In the genomic region with DNA sequence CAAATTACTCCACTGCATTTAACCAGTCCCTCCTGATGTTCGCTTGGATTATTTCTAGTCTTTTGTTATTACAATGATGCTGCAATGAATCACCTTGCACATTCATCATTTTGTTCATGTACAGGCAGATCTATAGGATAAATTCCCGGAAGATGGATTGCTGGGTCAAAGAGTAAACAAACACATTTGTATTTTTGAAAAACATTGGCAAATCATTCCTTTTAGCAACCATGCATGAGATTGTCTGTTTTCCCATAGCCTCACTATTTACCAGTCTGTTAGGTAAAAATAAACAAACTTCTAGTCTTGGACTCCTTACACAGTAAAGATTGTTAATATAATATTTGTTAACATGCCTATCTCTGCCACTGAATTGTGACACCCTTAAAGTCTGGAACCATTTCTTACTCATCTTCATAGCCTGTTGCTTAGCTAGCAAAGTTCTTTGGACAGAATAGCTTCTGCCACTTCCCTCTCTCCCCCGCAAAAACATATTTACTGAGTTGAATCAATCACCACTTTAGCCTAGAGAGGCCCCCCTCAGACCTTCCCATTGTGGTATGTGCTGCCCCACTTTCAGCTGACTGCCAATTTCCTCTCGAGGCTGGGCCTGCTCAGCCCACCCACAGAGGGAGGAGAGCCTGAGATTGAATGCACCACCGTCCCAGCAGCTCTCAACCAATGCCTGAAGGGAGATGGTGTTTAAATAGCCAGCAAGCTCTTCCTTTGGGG, we compare ENCODE assay signal across 8 cellular contexts.
DNase-seq lines count a peak whose midpoint lies in the region; ATAC-seq, FAIRE-seq and TF ChIP-seq lines count a peak whose summit lies in the region.

No MANE protein-coding gene starts in this region.

- no peak overlapping the region for H3K4ac ChIP-seq in mesenchymal stem cell (ENCODE audit: low read depth in 1 of 2, low read length in 2 of 2)

- 0 out of 22 replicates have a peak overlapping the region, but pooled peaks of 1 of the 11 experiments have one; percentile 35 for H3K9ac ChIP-seq in BLaER1 treated with 17β-estradiol and CSF1 and Interleukin-3, amounts not matched to agents 10 nM and 100 nM
- peak overlapping the region; percentile 58 for H3K9ac ChIP-seq in mesenchymal stem cell (ENCODE audit: low read length)

- H2BK5ac ChIP-seq in mesenchymal stem cell (ENCODE audit: low read depth, low read length, poor library complexity, severe bottlenecking), result no peak overlapping the region

- H3K79me1 ChIP-seq in mesenchymal stem cell (replicated peaks; ENCODE audit: low read length, poor library complexity, severe bottlenecking), result no peaks in the 10 kb centered on the region

- no peaks in the 10 kb centered on the region; a peak in 1 of 22 replicates for H4K20me1 ChIP-seq in BLaER1 treated with 17β-estradiol and CSF1 and Interleukin-3, amounts not matched to agents 10 nM and 100 nM

- H2AK5ac ChIP-seq in mesenchymal stem cell (ENCODE audit: low read length, severe bottlenecking), result no peak overlapping the region

- WGBS in mesenchymal stem cell, result 2% methylated on average over 4 of the region's 5 CpGs

- no peak overlapping the region for H2BK120ac ChIP-seq in mesenchymal stem cell (ENCODE audit: low read depth, low read length)

- DNase-seq in HTR-8/SVneo (ENCODE audit: insufficient read length, low spot score) (peak; percentile 73), amniotic epithelial cell (ENCODE audit: low read depth) (peak; percentile 75), mesenchymal stem cell (peak; percentile 55), erythroblast (lab: John Stamatoyannopoulos, UW) (no peak), COLO829 (ENCODE audit: low spot score) (no peak)
- DNase-seq in stimulated activated naive CD4-positive, alpha-beta T cell treated with Interleukin-2 at 50 U/mL for 16 hours (lab: John Stamatoyannopoulos, UW), result no peak

- FAIRE-seq in HTR-8/SVneo (lab: Jason Lieb, UNC), result no peak

- peak overlapping the region; percentile 61 for H4K91ac ChIP-seq in mesenchymal stem cell (ENCODE audit: low read length)

- peaks cover 0 to 14% (median 10%) of the 10 kb centered on the region in 11 experiments; a peak in 15 of 22 replicates for H3K9me3 ChIP-seq in BLaER1 treated with 17β-estradiol and CSF1 and Interleukin-3, amounts not matched to agents 10 nM and 100 nM (replicated peaks in 1 of 11)
- peaks cover 4% of the 10 kb centered on the region for H3K9me3 ChIP-seq in mesenchymal stem cell (ENCODE audit: control insufficient read depth, low read length)

- H3K4me3 ChIP-seq in BLaER1 treated with 17β-estradiol and CSF1 and Interleukin-3, amounts not matched to agents 10 nM and 100 nM, result no peak overlapping the region
- H3K4me3 ChIP-seq in mesenchymal stem cell (ENCODE audit: insufficient read depth in 1 of 2, low read depth in 1 of 2, low read length in 2 of 2), result no peak overlapping the region

- peak overlapping the region in 1 of 2 experiments; percentile 4 for H3K18ac ChIP-seq in mesenchymal stem cell (ENCODE audit: low read depth in 1 of 2, low read length in 2 of 2)

- TF ChIP-seq POLR2A in erythroblast (IDR thresholded peaks at IDR 0.05; ENCODE audit: low read length), result no peak

- H3K14ac ChIP-seq in mesenchymal stem cell (ENCODE audit: low read length in 2 of 2), result no peak overlapping the region

- H2AFZ ChIP-seq in mesenchymal stem cell (ENCODE audit: low read depth, low read length), result no peak overlapping the region

- no peaks in the 10 kb centered on the region for H3K36me3 ChIP-seq in BLaER1 treated with 17β-estradiol and CSF1 and Interleukin-3, amounts not matched to agents 10 nM and 100 nM
- no peaks in the 10 kb centered on the region for H3K36me3 ChIP-seq in mesenchymal stem cell (ENCODE audit: control insufficient read depth in 1 of 2, insufficient read depth in 2 of 2, low read depth in 1 of 2, low read length in 2 of 2)

- H4K8ac ChIP-seq in mesenchymal stem cell (ENCODE audit: low read length), result peak overlapping the region; percentile 88

- H3K23ac ChIP-seq in mesenchymal stem cell (ENCODE audit: low read length in 2 of 2), result no peak overlapping the region

- H3K27ac ChIP-seq in BLaER1 treated with 17β-estradiol and CSF1 and Interleukin-3, amounts not matched to agents 10 nM and 100 nM, result peak overlapping the region in 3 of 11 experiments; percentile 19 to 61 (median 44); a peak in 4 of 22 replicates
- peak overlapping the region; percentile 65 for H3K27ac ChIP-seq in mesenchymal stem cell (ENCODE audit: low read length, poor library complexity, severe bottlenecking)

- peaks cover 70 to 97% (median 90%) of the 10 kb centered on the region in 11 experiments for H3K27me3 ChIP-seq in BLaER1 treated with 17β-estradiol and CSF1 and Interleukin-3, amounts not matched to agents 10 nM and 100 nM
- H3K27me3 ChIP-seq in mesenchymal stem cell (ENCODE audit: control insufficient read depth in 1 of 2, insufficient read depth in 1 of 2, low read length in 2 of 2), result no peaks in the 10 kb centered on the region

- peak overlapping the region in 6 of 11 experiments; percentile 4 to 49 (median 27); a peak in 10 of 22 replicates for H3K4me2 ChIP-seq in BLaER1 treated with 17β-estradiol and CSF1 and Interleukin-3, amounts not matched to agents 10 nM and 100 nM
- H3K4me2 ChIP-seq in mesenchymal stem cell (ENCODE audit: low read length, poor library complexity, severe bottlenecking), result no peak overlapping the region

- peak overlapping the region in 1 of 2 experiments; percentile 63 for H2BK12ac ChIP-seq in mesenchymal stem cell (ENCODE audit: low read length in 2 of 2)

- peaks cover 0 to 34% (median 8%) of the 10 kb centered on the region in 10 experiments; a peak in 12 of 20 replicates for H3K4me1 ChIP-seq in BLaER1 treated with 17β-estradiol and CSF1 and Interleukin-3, amounts not matched to agents 10 nM and 100 nM
- H3K4me1 ChIP-seq in mesenchymal stem cell (ENCODE audit: control insufficient read depth, insufficient read depth, low read depth, low read length), result peaks cover 4% of the 10 kb centered on the region

- ATAC-seq in GM18870 (IDR thresholded peaks at IDR 0.05; ENCODE audit: unreplicated experiment), result no peak

- H2BK15ac ChIP-seq in mesenchymal stem cell (ENCODE audit: low read depth, poor library complexity, severe bottlenecking), result no peak overlapping the region

Comparison
In these comparisons a context has a peak if more than half of its experiments do, and no peak if none do; other contexts are left out.
1. DNase-seq: peak in HTR-8/SVneo (single experiment), amniotic epithelial cell (single experiment) and mesenchymal stem cell (single experiment); none in stimulated activated naive CD4-positive, alpha-beta T cell treated with Interleukin-2 at 50 U/mL for 16 hours (single experiment), erythroblast (0 of 2) and COLO829 (single experiment).